ENCODE assay signal across 7 cellular contexts in genomic region chr15:45521596-45522167, GRCh38. TPM values are rescaled to one million over a fixed set of nuclear protein-coding genes. Genes with fewer than 3 reads are reported as not detected.
DNase-seq lines count a peak whose midpoint lies in the region; ATAC-seq and TF ChIP-seq lines count a peak whose summit lies in the region.

No MANE protein-coding gene starts in this region.

- peaks cover 7% of the 10 kb centered on the region for H3K27me3 ChIP-seq in neuron (ENCODE audit: insufficient read depth, low read length)

- H2AFZ ChIP-seq in neuron (ENCODE audit: low read depth, low read length): peak overlapping the region; percentile 89

- no peaks in the 10 kb centered on the region for H3K9me3 ChIP-seq in neuron (ENCODE audit: low read length)

- no peak for TF ChIP-seq CTCF in GM13977 (IDR thresholded peaks at IDR 0.05; ENCODE audit: extremely low read depth, insufficient read depth, missing control alignments)

- ATAC-seq in HG02852 (IDR thresholded peaks at IDR 0.05; ENCODE audit: unreplicated experiment) (peak; percentile 35), esophagus mucosa (peak; percentile 13), GM19328 (IDR thresholded peaks at IDR 0.05; ENCODE audit: unreplicated experiment) (no peak)

- peak overlapping the region; percentile 55 for H3K4me3 ChIP-seq in neuron (ENCODE audit: low read length)

- H3K36me3 ChIP-seq in neuron (ENCODE audit: insufficient read depth, low read length): no peaks in the 10 kb centered on the region

- H3K4me1 ChIP-seq in neuron (ENCODE audit: insufficient read depth, low read length): peaks cover 8% of the 10 kb centered on the region

- DNase-seq in GM13977 (ENCODE audit: low spot score): peak; percentile 60
- peak; percentile 31 for DNase-seq in SW480 (ENCODE audit: low spot score)
- DNase-seq in HK-2 (ENCODE audit: unreplicated experiment): no peak

- in situ Hi-C loops in GM13977 (cut with MboI; ENCODE audit: low pct_unique_long_range_greater_than_20kb, low sequenced_read_pairs, unreplicated experiment): no loop called here

RNA-seq across cellular contexts. Expression of gene SLC30A4, which starts 0.9 kb away (rescaled TPM):
- 7.4 TPM for total RNA-seq in esophagus mucosa
